ENCODE assay signal across 22 cellular contexts in genomic region chr1:24945354-24946326, GRCh38. TPM values are rescaled to one million over a fixed set of nuclear protein-coding genes. Genes with fewer than 3 reads are reported as not detected.
DNase-seq lines count a peak whose midpoint lies in the region; ATAC-seq and TF ChIP-seq lines count a peak whose summit lies in the region.
"Had no signal": no experiment of that assay in that cellular context is flagged by ENCODE, and none has a peak within 500 bp of the region (broad histone marks: within the 10 kb centered on the region; RNA-seq: fewer than 3 reads in every experiment).

No MANE protein-coding gene starts in this region.

- H3K27me3 Mint-ChIP-seq in T-helper 1 cell treated with Interleukin-12 subunit alpha and Interleukin-12 subunit beta and Interleukin-4 antibody, amounts not matched to agents 30 μg/mL and 1 μg/mL, for 36 hours (ENCODE audit: low read depth), result no peaks in the 10 kb centered on the region
- H3K27me3 Mint-ChIP-seq in naive thymus-derived CD8-positive, alpha-beta T cell, result peaks cover 0 to 2% (median 0%) of the 10 kb centered on the region in 5 donors

- no peaks in the 10 kb centered on the region for H3K36me3 ChIP-seq in BLaER1
- H3K36me3 ChIP-seq: HAP-1, Peyer's patch, SJSA1 had no signal

- H3K4me2 ChIP-seq in BLaER1, result 0 out of 2 replicates have a peak overlapping the region, but pooled peaks have one; percentile 7

- H3K9me3 Mint-ChIP-seq in T-helper 1 cell treated with Interleukin-12 subunit alpha and Interleukin-12 subunit beta and Interleukin-4 antibody, amounts not matched to agents 30 μg/mL and 1 μg/mL, for 36 hours, result no peaks in the 10 kb centered on the region
- H3K9me3 Mint-ChIP-seq in naive thymus-derived CD8-positive, alpha-beta T cell, result no peaks in the 10 kb centered on the region

- peak overlapping the region; percentile 65 for H3K27ac Mint-ChIP-seq in T-helper 1 cell treated with Interleukin-12 subunit alpha and Interleukin-12 subunit beta and Interleukin-4 antibody, amounts not matched to agents 30 μg/mL and 1 μg/mL, for 36 hours
- H3K27ac Mint-ChIP-seq in naive thymus-derived CD8-positive, alpha-beta T cell, result peak overlapping the region in 7 of 10 donors; percentile 24 to 88 (median 56)

- no peak overlapping the region for H3K4me3 ChIP-seq in BLaER1
- H3K4me3 ChIP-seq: HAP-1, Peyer's patch, SJSA1 had no signal

- H3K36me3 Mint-ChIP-seq in T-helper 1 cell treated with Interleukin-12 subunit alpha and Interleukin-12 subunit beta and Interleukin-4 antibody, amounts not matched to agents 30 μg/mL and 1 μg/mL, for 36 hours (ENCODE audit: low read depth), result peaks cover 34% of the 10 kb centered on the region
- H3K36me3 Mint-ChIP-seq in naive thymus-derived CD8-positive, alpha-beta T cell, result peaks cover 0 to 9% (median 0%) of the 10 kb centered on the region in 3 donors

- no peak overlapping the region for H3K27ac ChIP-seq in BLaER1
- H3K27ac ChIP-seq: 22Rv1, Peyer's patch, SJSA1 had no signal

- H3K4me1 ChIP-seq in BLaER1, result peaks cover 81% of the 10 kb centered on the region
- H3K4me1 ChIP-seq: Caco-2, HAP-1 had no signal

- H4K20me1 ChIP-seq in BLaER1, result peaks cover 12% of the 10 kb centered on the region; the same call in 1 of the 2 replicates

- H3K4me3 Mint-ChIP-seq in T-helper 1 cell treated with Interleukin-12 subunit alpha and Interleukin-12 subunit beta and Interleukin-4 antibody, amounts not matched to agents 30 μg/mL and 1 μg/mL, for 36 hours, result no peak overlapping the region
- H3K4me3 Mint-ChIP-seq in naive thymus-derived CD8-positive, alpha-beta T cell, result no peak overlapping the region

- DNase-seq in T-helper 1 cell (no peak), SW480 (ENCODE audit: low spot score) (no peak), COLO668 (lab: John Stamatoyannopoulos, UW; ENCODE audit: unreplicated experiment) (no peak)
- no peak for DNase-seq in naive thymus-derived CD8-positive, alpha-beta T cell
- DNase-seq in central memory CD4-positive, alpha-beta T cell, result no peak
- DNase-seq: AML-193; Caco-2; MM.1S; NCI-H1092 treated with DMSO at 0.1 percent for 48 hours; NCI-H146; NCI-H2081 treated with DMSO at 0.1 percent for 48 hours; NCI-H510A; NCI-H748 treated with DMSO at 0.1 percent for 48 hours; NK-92 treated with Interleukin-12 subunit alpha and Interleukin-12 subunit beta, amount 100 ng/mL, for 24 hours; Peyer's patch had no signal

- POLR2A ChIA-PET in naive thymus-derived CD8-positive, alpha-beta T cell (lab: Charles Lee), result interaction anchor here (0.6 to 1.2 kb wide), 2 partner anchors 16 to 34 kb away, joined by 3 to 4 read pairs; no protein-coding TSS in a partner anchor

- H3K27me3 ChIP-seq in BLaER1, result no peaks in the 10 kb centered on the region
- H3K27me3 ChIP-seq: Peyer's patch, SJSA1 had no signal

- ATAC-seq in SK-N-SH treated with all-trans-retinoic acid at 6 μM for 48 hours, result no peak
- no peak for ATAC-seq in naive thymus-derived CD8-positive, alpha-beta T cell

- H3K9me3 ChIP-seq in BLaER1, result no peaks in the 10 kb centered on the region
- H3K9me3 ChIP-seq: Caco-2, HAP-1, Peyer's patch, SJSA1 had no signal

- H3K9ac ChIP-seq in BLaER1, result no peak overlapping the region

- H3K4me1 Mint-ChIP-seq in T-helper 1 cell treated with Interleukin-12 subunit alpha and Interleukin-12 subunit beta and Interleukin-4 antibody, amounts not matched to agents 30 μg/mL and 1 μg/mL, for 36 hours (ENCODE audit: low read depth), result peaks cover 60% of the 10 kb centered on the region
- H3K4me1 Mint-ChIP-seq in naive thymus-derived CD8-positive, alpha-beta T cell, result peaks cover 39 to 77% (median 59%) of the 10 kb centered on the region in 4 donors

TF ChIP-seq in SK-N-SH treated with all-trans-retinoic acid at 6 μM for 48 hours, 23 proteins besides CTCF, POLR2A, EP300 and RAD21:
- no peak for TF ChIP-seq CSRNP3 (CRISPR knock-in tag; IDR thresholded peaks at IDR 0.05)
- TF ChIP-seq GLIS3 (CRISPR knock-in tag; IDR thresholded peaks at IDR 0.05), result no peak
- no peak for TF ChIP-seq ZNF8 (CRISPR knock-in tag; IDR thresholded peaks at IDR 0.05)
- peak; percentile 90 for TF ChIP-seq ZFP3 (CRISPR knock-in tag; IDR thresholded peaks at IDR 0.05)

RNA-seq across cellular contexts. Expression of gene RUNX3, which starts 15.6 kb away (rescaled TPM):
- total RNA-seq in naive thymus-derived CD8-positive, alpha-beta T cell, result 10 to 100 TPM; 87.1 to 95.3 TPM
- 10 to 100 TPM; 22.0 to 64.0 (median 54.0) TPM for polyA plus RNA-seq in naive thymus-derived CD8-positive, alpha-beta T cell
- total RNA-seq: LHCN-M2 had no signal
